In the genomic region with DNA sequence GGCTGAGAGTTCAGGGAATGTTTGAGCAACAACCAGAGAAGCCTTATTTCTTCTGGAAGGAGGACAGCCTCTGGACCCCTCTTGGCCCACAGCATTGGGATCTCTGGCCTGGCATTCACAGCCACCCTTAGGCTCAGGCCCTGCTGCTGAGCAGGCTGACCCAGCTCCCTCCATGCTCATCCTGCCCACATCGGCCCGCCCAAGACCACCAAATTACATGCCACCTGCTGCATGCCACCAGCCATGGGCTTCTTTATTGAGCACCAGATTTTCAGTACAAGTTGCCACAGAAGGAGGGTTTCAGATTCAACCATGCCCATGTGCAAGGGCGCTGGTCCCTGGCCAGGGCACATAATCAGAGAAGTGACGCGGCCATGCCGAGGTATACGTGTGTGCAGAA, we compare ENCODE assay signal across 18 cellular contexts. TPM values are rescaled to one million over a fixed set of nuclear protein-coding genes. Genes with fewer than 3 reads are reported as not detected.
DNase-seq lines count a peak whose midpoint lies in the region; ATAC-seq and TF ChIP-seq lines count a peak whose summit lies in the region.
"Had no signal": no experiment of that assay in that cellular context is flagged by ENCODE, and none has a peak within 500 bp of the region (broad histone marks: within the 10 kb centered on the region; RNA-seq: fewer than 3 reads in every experiment).

No MANE protein-coding gene starts in this region.

- H3K4me3 Mint-ChIP-seq in activated naive CD8-positive, alpha-beta T cell = peak overlapping the region; percentile 10
- no peak overlapping the region for H3K4me3 Mint-ChIP-seq in activated naive CD8-positive, alpha-beta T cell treated with anti-CD3 and anti-CD28 coated beads, Interleukin-2, amount 50 U/mL, for 24 hours
- peak overlapping the region; percentile 62 for H3K4me3 Mint-ChIP-seq in endothelial cell (ENCODE audit: unreplicated experiment)

- H3K27me3 ChIP-seq in RWPE2 (ENCODE audit: insufficient read depth, poor library complexity, severe bottlenecking) = no peaks in the 10 kb centered on the region
- H3K27me3 ChIP-seq: colonic mucosa had no signal

- H3K27ac Mint-ChIP-seq in activated naive CD8-positive, alpha-beta T cell = no peak overlapping the region
- H3K27ac Mint-ChIP-seq in activated naive CD8-positive, alpha-beta T cell treated with anti-CD3 and anti-CD28 coated beads, Interleukin-2, amount 50 U/mL, for 24 hours = no peak overlapping the region
- H3K27ac Mint-ChIP-seq in endothelial cell (ENCODE audit: unreplicated experiment) = peak overlapping the region; percentile 26

- H3K4me1 ChIP-seq in RWPE2 (ENCODE audit: insufficient read depth, poor library complexity, severe bottlenecking) = no peaks in the 10 kb centered on the region
- H3K4me1 ChIP-seq: A549, colonic mucosa had no signal

- no peak overlapping the region for H3K4me3 ChIP-seq in RWPE2 (ENCODE audit: severe bottlenecking)
- H3K4me3 ChIP-seq: A549, colonic mucosa had no signal

- no peaks in the 10 kb centered on the region for H3K9me3 Mint-ChIP-seq in activated naive CD8-positive, alpha-beta T cell (ENCODE audit: low read depth)
- no peaks in the 10 kb centered on the region for H3K9me3 Mint-ChIP-seq in activated naive CD8-positive, alpha-beta T cell treated with anti-CD3 and anti-CD28 coated beads, Interleukin-2, amount 50 U/mL, for 24 hours
- H3K9me3 Mint-ChIP-seq in endothelial cell (ENCODE audit: unreplicated experiment) = no peaks in the 10 kb centered on the region

- H3K27me3 Mint-ChIP-seq in activated naive CD8-positive, alpha-beta T cell = no peaks in the 10 kb centered on the region
- no peaks in the 10 kb centered on the region for H3K27me3 Mint-ChIP-seq in activated naive CD8-positive, alpha-beta T cell treated with anti-CD3 and anti-CD28 coated beads, Interleukin-2, amount 50 U/mL, for 24 hours
- peaks cover 23% of the 10 kb centered on the region for H3K27me3 Mint-ChIP-seq in endothelial cell (ENCODE audit: unreplicated experiment)

- H3K36me3 ChIP-seq in RWPE2 (ENCODE audit: low read depth) = peaks cover 47% of the 10 kb centered on the region
- H3K36me3 ChIP-seq: colonic mucosa had no signal

- peaks cover 30% of the 10 kb centered on the region for H3K36me3 Mint-ChIP-seq in activated naive CD8-positive, alpha-beta T cell
- peaks cover 49% of the 10 kb centered on the region for H3K36me3 Mint-ChIP-seq in activated naive CD8-positive, alpha-beta T cell treated with anti-CD3 and anti-CD28 coated beads, Interleukin-2, amount 50 U/mL, for 24 hours (ENCODE audit: low read depth)
- H3K36me3 Mint-ChIP-seq in endothelial cell (ENCODE audit: low read depth, unreplicated experiment) = peaks cover 78% of the 10 kb centered on the region

- TF ChIP-seq CTCF in RWPE2 (IDR thresholded peaks at IDR 0.05; ENCODE audit: poor library complexity, severe bottlenecking) (no peak), endothelial cell (IDR thresholded peaks at IDR 0.05; ENCODE audit: unreplicated experiment) (no peak)

- ATAC-seq in activated naive CD8-positive, alpha-beta T cell treated with anti-CD3 and anti-CD28 coated beads, Interleukin-2, amount 50 U/mL, for 24 hours = no peak
- no peak for ATAC-seq in RWPE2 (ENCODE audit: low read depth)
- ATAC-seq: A549, HCT116 had no signal

- no peaks in the 10 kb centered on the region for H3K9me3 ChIP-seq in RWPE2 (ENCODE audit: severe bottlenecking)
- H3K9me3 ChIP-seq: colonic mucosa had no signal

- DNase-seq in activated naive CD8-positive, alpha-beta T cell treated with anti-CD3 and anti-CD28 coated beads, Interleukin-2, amount 50 U/mL, for 24 hours = no peak
- DNase-seq in RWPE2 (ENCODE audit: low spot score) (peak; percentile 73), endothelial cell (ENCODE audit: low spot score) (no peak), NCI-H446 treated with DMSO at 0.1 percent for 48 hours (lab: John Stamatoyannopoulos, UW) (no peak), germinal center (ENCODE audit: low spot score) (no peak), pons (ENCODE audit: low spot score) (no peak)
- DNase-seq: activated CD4-positive, alpha-beta T cell treated with anti-CD3 and anti-CD28 coated beads, Interleukin-2, amount 50 U/mL, for 1 hour; activated naive CD4-positive, alpha-beta T cell treated with Interleukin-2 at 50 U/mL for 16 hours; colonic mucosa; head of caudate nucleus; NCI-H2107; NCI-H524 treated with DMSO at 0.1 percent for 48 hours; stimulated activated CD4-positive, alpha-beta T cell treated with anti-CD3 and anti-CD28 coated beads, Interleukin-12 subunit alpha, Interleukin-12 subunit beta, amount 100 ng/mL, for 4 hours; SW 1271 had no signal

- H3K27ac ChIP-seq in RWPE2 (ENCODE audit: poor library complexity, severe bottlenecking) (no peak overlapping the region), temporal lobe (ENCODE audit: low read depth, low read length) (peak overlapping the region; percentile 63)
- H3K27ac ChIP-seq: A549, colonic mucosa had no signal

- peaks cover 52% of the 10 kb centered on the region for H3K4me1 Mint-ChIP-seq in activated naive CD8-positive, alpha-beta T cell (ENCODE audit: low read depth)
- peaks cover 47% of the 10 kb centered on the region for H3K4me1 Mint-ChIP-seq in activated naive CD8-positive, alpha-beta T cell treated with anti-CD3 and anti-CD28 coated beads, Interleukin-2, amount 50 U/mL, for 24 hours
- peaks cover 7% of the 10 kb centered on the region for H3K4me1 Mint-ChIP-seq in endothelial cell (ENCODE audit: unreplicated experiment)

RNA-seq across cellular contexts. Expression of a gene that starts 32.2 kb away (rescaled TPM):
- total RNA-seq in endothelial cell (ENCODE audit: unreplicated experiment) (137 TPM), temporal lobe (1.5 TPM)

RNA-seq across cellular contexts. Expression of a gene that starts 36.9 kb away (rescaled TPM):
- total RNA-seq in endothelial cell (ENCODE audit: unreplicated experiment) (184 TPM), temporal lobe (23.8 TPM)

Comparison
In these comparisons a context has a peak if more than half of its experiments do, and no peak if none do; other contexts are left out.
1. RNA of a gene that starts 32.2 kb away (total RNA-seq): 137 TPM in endothelial cell (single experiment); 1.5 TPM in temporal lobe (single experiment); every median in the first group is over 10 times any median in the second.